Comparison of ENCODE assay signal across 36 cellular contexts in the genomic region with DNA sequence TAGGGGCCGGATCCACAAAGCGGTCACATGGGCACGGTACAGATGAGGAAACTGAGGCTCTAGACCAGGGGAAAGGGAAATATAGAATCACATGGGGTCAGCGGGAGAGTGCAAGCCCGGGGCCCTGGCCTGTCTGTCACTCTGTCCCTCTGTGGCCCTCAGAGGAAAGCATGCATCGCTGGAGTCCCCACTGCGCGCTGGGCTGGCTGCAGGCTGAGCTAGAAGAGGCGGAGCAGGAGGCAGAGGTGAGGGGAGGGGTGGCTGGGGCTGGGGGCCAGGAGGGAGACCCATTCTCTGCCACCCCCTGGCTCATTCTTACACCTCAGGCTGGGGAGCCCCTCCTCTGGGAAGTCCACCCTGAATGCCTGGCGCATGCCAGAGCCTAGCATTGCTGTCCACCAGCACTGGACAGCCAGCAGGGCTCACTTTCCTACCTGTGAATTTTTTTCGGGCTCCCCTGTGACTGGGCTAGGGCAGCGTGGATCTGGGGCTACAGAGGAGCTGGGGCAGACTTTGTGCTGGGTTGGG. TPM values are rescaled to one million over a fixed set of nuclear protein-coding genes. Genes with fewer than 3 reads are reported as not detected.
"Had no signal": no experiment of that assay in that cellular context is flagged by ENCODE, and none has a peak within 500 bp of the region (broad histone marks: within the 10 kb centered on the region; RNA-seq: fewer than 3 reads in every experiment).

No MANE protein-coding gene starts in this region.

- FAIRE-seq: endothelial cell of umbilical vein, kidney, TTC549 had no signal

- H3K9me3 ChIP-seq: adrenal gland, gastroesophageal sphincter, right atrium auricular region, suprapubic skin, tibial artery, upper lobe of right lung had no signal

- H3K36me3 Mint-ChIP-seq: activated naive CD8-positive, alpha-beta T cell treated with anti-CD3 and anti-CD28 coated beads for 36 hours; naive thymus-derived CD4-positive, alpha-beta T cell had no signal

- DNase-seq: activated CD4-positive, alpha-beta T cell treated with anti-CD3 and anti-CD28 coated beads for 4 hours; activated CD4-positive, alpha-beta T cell treated with anti-CD3 and anti-CD28 coated beads, Interleukin-2, amount 50 U/mL, for 4 hours; activated effector memory CD4-positive, alpha-beta T cell treated with Interleukin-2 at 50 U/mL for 16 hours; activated naive CD4-positive, alpha-beta T cell treated with anti-CD3 and anti-CD28 coated beads for 36 hours; activated naive CD8-positive, alpha-beta T cell treated with anti-CD3 and anti-CD28 coated beads for 36 hours; activated T-cell treated with anti-CD3 and anti-CD28 coated beads for 4 hours; activated T-cell treated with anti-CD3 and anti-CD28 coated beads, Interleukin-2, amount 50 U/mL, for 72 hours; adrenal gland; aorta; brain microvascular endothelial cell; caudate nucleus; cortex of kidney; effector memory CD8-positive, alpha-beta T cell; head of caudate nucleus; hippocampal formation; left colon; mammary epithelial cell; naive thymus-derived CD4-positive, alpha-beta T cell; nucleus accumbens; stimulated activated CD4-positive, alpha-beta T cell treated with anti-CD3 and anti-CD28 coated beads, Interleukin-2, amount 100 ng/mL, for 24 hours; stimulated activated naive CD4-positive, alpha-beta T cell; T-helper 9 cell; tibial artery; upper lobe of right lung had no signal

- ATAC-seq: activated T-cell treated with anti-CD3 and anti-CD28 coated beads, Interleukin-2, amount 50 U/mL, for 72 hours; effector memory CD8-positive, alpha-beta T cell; gastroesophageal sphincter; left colon; naive thymus-derived CD4-positive, alpha-beta T cell; upper lobe of right lung had no signal

- H3K4me1 ChIP-seq: adrenal gland had no signal

- H3K27ac Mint-ChIP-seq: activated naive CD4-positive, alpha-beta T cell treated with anti-CD3 and anti-CD28 coated beads for 36 hours; activated naive CD8-positive, alpha-beta T cell treated with anti-CD3 and anti-CD28 coated beads for 36 hours; activated T-cell treated with anti-CD3 and anti-CD28 coated beads, Interleukin-2, amount 50 U/mL, for 72 hours; effector memory CD8-positive, alpha-beta T cell had no signal

- H3K9me3 Mint-ChIP-seq: activated naive CD4-positive, alpha-beta T cell treated with anti-CD3 and anti-CD28 coated beads for 36 hours; activated naive CD8-positive, alpha-beta T cell treated with anti-CD3 and anti-CD28 coated beads for 36 hours; activated T-cell treated with anti-CD3 and anti-CD28 coated beads, Interleukin-2, amount 50 U/mL, for 72 hours; effector memory CD8-positive, alpha-beta T cell had no signal

- H3K4me3 ChIP-seq: adrenal gland, gastroesophageal sphincter, right atrium auricular region, suprapubic skin, tibial artery, upper lobe of right lung had no signal

- H3K4me3 Mint-ChIP-seq: activated naive CD4-positive, alpha-beta T cell treated with anti-CD3 and anti-CD28 coated beads for 36 hours; activated naive CD8-positive, alpha-beta T cell treated with anti-CD3 and anti-CD28 coated beads for 36 hours; activated T-cell treated with anti-CD3 and anti-CD28 coated beads, Interleukin-2, amount 50 U/mL, for 72 hours; effector memory CD8-positive, alpha-beta T cell; naive thymus-derived CD4-positive, alpha-beta T cell had no signal

- H3K27ac ChIP-seq: adrenal gland, brain microvascular endothelial cell, gastroesophageal sphincter, right atrium auricular region, suprapubic skin, tibial artery, upper lobe of right lung had no signal

RNA-seq across cellular contexts. Expression of a gene that starts 2.3 kb away (rescaled TPM):
- total RNA-seq: activated naive CD4-positive, alpha-beta T cell treated with anti-CD3 and anti-CD28 coated beads for 36 hours had no signal
- polyA plus RNA-seq: naive thymus-derived CD4-positive, alpha-beta T cell had no signal

RNA-seq across cellular contexts. Expression of a gene that starts 45.6 kb away (rescaled TPM):
- total RNA-seq: activated naive CD8-positive, alpha-beta T cell treated with anti-CD3 and anti-CD28 coated beads for 36 hours; chondrocyte; endothelial cell of umbilical vein; fibroblast of lung; fibroblast of villous mesenchyme; naive thymus-derived CD4-positive, alpha-beta T cell; pulmonary artery endothelial cell; smooth muscle cell; T-helper 1 cell treated with Interleukin-12 subunit alpha and Interleukin-12 subunit beta and Interleukin-4 antibody, amounts not matched to agents 30 ng/mL and 1 ng/mL, for 36 hours had no signal
- polyA plus RNA-seq: endothelial cell of umbilical vein; fibroblast of lung; naive thymus-derived CD4-positive, alpha-beta T cell; smooth muscle cell had no signal
